24 cellular contexts compared by ENCODE assay signal in genomic region chr15:38877471-38877870, GRCh38.
DNase-seq lines count a peak whose midpoint lies in the region; ATAC-seq and TF ChIP-seq lines count a peak whose summit lies in the region.
"Had no signal": no experiment of that assay in that cellular context is flagged by ENCODE, and none has a peak within 500 bp of the region (broad histone marks: within the 10 kb centered on the region; RNA-seq: fewer than 3 reads in every experiment).

No MANE protein-coding gene starts in this region.

- H3K36me3 Mint-ChIP-seq in progenitor cell of endocrine pancreas (ENCODE audit: insufficient read depth), result no peaks in the 10 kb centered on the region
- H3K36me3 Mint-ChIP-seq: activated CD8-positive, alpha-beta memory T cell treated with anti-CD3 and anti-CD28 coated beads, Interleukin-2, amount 10 ng/mL, durations not matched to agents 7 days and 5 days; T-cell had no signal

- no peak for ATAC-seq in GM18502 (IDR thresholded peaks at IDR 0.05; ENCODE audit: poor library complexity, unreplicated experiment)
- ATAC-seq: activated CD8-positive, alpha-beta memory T cell treated with anti-CD3 and anti-CD28 coated beads, Interleukin-2, amount 10 ng/mL, durations not matched to agents 7 days and 5 days; activated T-cell treated with anti-CD3 and anti-CD28 coated beads, Interleukin-2, amount 50 U/mL, for 72 hours; right cardiac atrium; T-cell had no signal

- H3K4me3 Mint-ChIP-seq in progenitor cell of endocrine pancreas (ENCODE audit: low read depth), result no peak overlapping the region
- H3K4me3 Mint-ChIP-seq: activated CD8-positive, alpha-beta memory T cell treated with anti-CD3 and anti-CD28 coated beads, Interleukin-2, amount 10 ng/mL, durations not matched to agents 7 days and 5 days; activated T-cell treated with anti-CD3 and anti-CD28 coated beads, Interleukin-2, amount 50 U/mL, for 72 hours; T-cell had no signal

- H3K4me1 Mint-ChIP-seq in progenitor cell of endocrine pancreas (ENCODE audit: low read depth), result peaks cover 18% of the 10 kb centered on the region
- H3K4me1 Mint-ChIP-seq: activated CD8-positive, alpha-beta memory T cell treated with anti-CD3 and anti-CD28 coated beads, Interleukin-2, amount 10 ng/mL, durations not matched to agents 7 days and 5 days; T-cell had no signal

- TF ChIP-seq POLR2A in erythroblast (IDR thresholded peaks at IDR 0.05; ENCODE audit: low read length), result no peak

- H3K27me3 Mint-ChIP-seq in progenitor cell of endocrine pancreas, result no peaks in the 10 kb centered on the region

- H3K9me3 Mint-ChIP-seq in progenitor cell of endocrine pancreas (ENCODE audit: low read depth), result peaks cover 3% of the 10 kb centered on the region
- H3K9me3 Mint-ChIP-seq: activated T-cell treated with anti-CD3 and anti-CD28 coated beads, Interleukin-2, amount 50 U/mL, for 72 hours; T-cell had no signal

- DNase-seq in DMS53 (lab: John Stamatoyannopoulos, UW) (peak; percentile 51), NCI-H1694 (lab: John Stamatoyannopoulos, UW) (peak; percentile 17), cerebellar nuclear complex (lab: John Stamatoyannopoulos, UW) (peak; percentile 36 to 74), progenitor cell of endocrine pancreas (ENCODE audit: low spot score, unreplicated experiment) (no peak), erythroblast (lab: John Stamatoyannopoulos, UW) (no peak), ecto neural progenitor cell (ENCODE audit: low spot score) (no peak)
- DNase-seq: activated CD4-positive, alpha-beta T cell treated with anti-CD3 and anti-CD28 coated beads, Interleukin-2, amount 50 U/mL, for 1 hour; activated CD8-positive, alpha-beta memory T cell treated with anti-CD3 and anti-CD28 coated beads, Interleukin-2, amount 10 ng/mL, durations not matched to agents 7 days and 5 days; activated T-cell treated with anti-CD3 and anti-CD28 coated beads, Interleukin-2, amount 50 U/mL, for 72 hours; COR-L47; DND-41; esophagus squamous epithelium; HFFc6; KG1; NCI-H1417; NCI-H2081; NCI-H345; NCI-H774; right cardiac atrium; stimulated activated CD8-positive, alpha-beta memory T cell treated with anti-CD3 and anti-CD28 coated beads, Interleukin-4, amount 100 ng/mL, for 48 hours; stomach; T-cell; thyroid gland had no signal

- H3K27ac Mint-ChIP-seq in progenitor cell of endocrine pancreas, result peak overlapping the region; percentile 27
- H3K27ac Mint-ChIP-seq: activated CD8-positive, alpha-beta memory T cell treated with anti-CD3 and anti-CD28 coated beads, Interleukin-2, amount 10 ng/mL, durations not matched to agents 7 days and 5 days; activated T-cell treated with anti-CD3 and anti-CD28 coated beads, Interleukin-2, amount 50 U/mL, for 72 hours; T-cell had no signal

- no peak for TF ChIP-seq CTCF in progenitor cell of endocrine pancreas (IDR thresholded peaks at IDR 0.05; ENCODE audit: unreplicated experiment)

Comparison
In these comparisons a context has a peak if more than half of its experiments do, and no peak if none do; other contexts are left out.
1. DNase-seq: peak in DMS53 (single experiment), NCI-H1694 (single experiment) and cerebellar nuclear complex (2 of 2); none in progenitor cell of endocrine pancreas (single experiment), erythroblast (0 of 2) and ecto neural progenitor cell (single experiment).